9 cellular contexts compared by ENCODE assay signal in the genomic region with DNA sequence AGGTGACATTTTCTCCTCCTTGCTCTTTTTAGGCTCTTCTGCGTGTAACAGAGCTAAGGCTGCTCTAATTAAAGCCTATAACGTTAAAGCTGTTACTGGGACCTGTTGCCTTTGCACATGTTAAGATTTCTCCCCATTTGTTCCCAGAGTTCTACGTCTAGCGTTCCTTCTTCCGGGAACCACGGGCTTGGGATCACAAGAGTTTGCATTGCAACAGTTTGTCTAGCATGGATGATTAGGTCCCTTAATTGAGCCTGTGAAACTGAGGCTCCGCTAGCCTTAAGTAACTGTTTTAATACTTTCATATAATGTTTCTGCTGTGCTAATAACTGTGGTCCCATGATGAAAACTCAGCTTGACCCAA. TPM values are rescaled to one million over a fixed set of nuclear protein-coding genes. Genes with fewer than 3 reads are reported as not detected.
DNase-seq lines count a peak whose midpoint lies in the region; ATAC-seq and TF ChIP-seq lines count a peak whose summit lies in the region.
"Had no signal": no experiment of that assay in that cellular context is flagged by ENCODE, and none has a peak within 500 bp of the region (broad histone marks: within the 10 kb centered on the region; RNA-seq: fewer than 3 reads in every experiment).

No MANE protein-coding gene starts in this region.

- intact Hi-C loops in CD4-positive, alpha-beta memory T cell (cut with micrococcal nuclease), result loop anchor here (1.0 to 10.0 kb wide), 5 partner anchors 28 to 407 kb away; a partner anchor contains a TSS
- intact Hi-C loops in esophagus squamous epithelium (cut with DNase I), result no loop called here

- POLR2A ChIA-PET in CD4-positive, alpha-beta memory T cell (lab: Charles Lee; ENCODE audit: partially characterized antibody), result interaction anchor here (0.7 to 6.2 kb wide), 35 partner anchors 10 to 913 kb away, joined by 3 to 73 read pairs (median 4); a partner anchor contains a TSS

- peaks cover 36 to 63% (median 52%) of the 10 kb centered on the region in 4 donors for H3K4me1 Mint-ChIP-seq in CD4-positive, alpha-beta memory T cell

- peak overlapping the region; percentile 94 to 99 (median 96) for H3K4me3 Mint-ChIP-seq in CD4-positive, alpha-beta memory T cell

- no peak for TF ChIP-seq POLR2A in esophagus squamous epithelium (IDR thresholded peaks at IDR 0.05)

- CTCF ChIA-PET in CD4-positive, alpha-beta memory T cell (lab: Charles Lee; ENCODE audit: partially characterized antibody), result interaction anchor here (1.3 to 7.4 kb wide), 5 partner anchors 26 to 241 kb away, joined by 3 to 82 read pairs (median 12); no protein-coding TSS in a partner anchor

- peak overlapping the region; percentile 81 to 99 (median 96) for H3K27ac Mint-ChIP-seq in CD4-positive, alpha-beta memory T cell

- peaks cover 6 to 19% of the 10 kb centered on the region in 2 donors for H3K36me3 Mint-ChIP-seq in CD4-positive, alpha-beta memory T cell

- no peaks in the 10 kb centered on the region for H3K79me2 ChIP-seq in OCI-LY3 (ENCODE audit: low read length)

- H2AFZ ChIP-seq in OCI-LY3 (ENCODE audit: low read depth, low read length), result peak overlapping the region; percentile 97

- peak overlapping the region; percentile 72 for H3K27ac ChIP-seq in CD4-positive, alpha-beta memory T cell (ENCODE audit: low read depth, low read length)
- H3K27ac ChIP-seq in OCI-LY3 (ENCODE audit: low read length) (no peak overlapping the region), esophagus squamous epithelium (peak overlapping the region in 3 of 4 donors; percentile 0 to 63 (median 55)), neutrophil (peak overlapping the region; percentile 91)

- WGBS in esophagus squamous epithelium, 2 donors, result 23 to 24% methylated on average over 7 of the region's 7 CpGs

- no peak for DNase-seq in CD4-positive, alpha-beta memory T cell
- DNase-seq in esophagus squamous epithelium (lab: John Stamatoyannopoulos, UW) (no peak), GDM1 (lab: John Stamatoyannopoulos, UW) (no peak), C1 segment of cervical spinal cord (lab: John Stamatoyannopoulos, UW) (no peak), GOT3 (lab: John Stamatoyannopoulos, UW) (no peak)

- no peak for ATAC-seq in GM21619 (IDR thresholded peaks at IDR 0.05; ENCODE audit: unreplicated experiment)

- peak overlapping the region; percentile 67 for H3K4me2 ChIP-seq in OCI-LY3 (ENCODE audit: low read length)

- H3K9me3 Mint-ChIP-seq in CD4-positive, alpha-beta memory T cell, result no peaks in the 10 kb centered on the region

- H3K9ac ChIP-seq in OCI-LY3 (ENCODE audit: low read length), result peak overlapping the region; percentile 46; the same call in 1 of the 2 replicates

- TF ChIP-seq CTCF in OCI-LY3 (IDR thresholded peaks at IDR 0.05; ENCODE audit: low read depth, low read length), result no peak
- TF ChIP-seq CTCF in esophagus squamous epithelium (IDR thresholded peaks at IDR 0.05), result no peak
- TF ChIP-seq CTCF in neutrophil (IDR thresholded peaks at IDR 0.05), result no peak

- no peaks in the 10 kb centered on the region for H4K20me1 ChIP-seq in OCI-LY3 (ENCODE audit: insufficient read depth, low read length)

- no peaks in the 10 kb centered on the region for H3K27me3 ChIP-seq in CD4-positive, alpha-beta memory T cell (ENCODE audit: insufficient read depth, low read length)
- peaks cover 23% of the 10 kb centered on the region for H3K27me3 ChIP-seq in OCI-LY3 (ENCODE audit: low read depth, low read length)
- H3K27me3 ChIP-seq in esophagus squamous epithelium, result peaks cover 0 to 19% (median 0%) of the 10 kb centered on the region in 4 donors
- no peaks in the 10 kb centered on the region for H3K27me3 ChIP-seq in neutrophil

- no peaks in the 10 kb centered on the region for H3K27me3 Mint-ChIP-seq in CD4-positive, alpha-beta memory T cell

- H3K4me3 ChIP-seq in CD4-positive, alpha-beta memory T cell (ENCODE audit: low read length in 2 of 2), result peak overlapping the region; percentile 49 to 95
- H3K4me3 ChIP-seq in OCI-LY3 (ENCODE audit: low read length) (peak overlapping the region; percentile 77), esophagus squamous epithelium (peak overlapping the region; percentile 9 to 50 (median 45)), neutrophil (ENCODE audit: low read depth in 1 of 2, low read length in 1 of 2) (peak overlapping the region; percentile 66 to 68)

- H3K36me3 ChIP-seq in CD4-positive, alpha-beta memory T cell (ENCODE audit: insufficient read depth, low read length), result no peaks in the 10 kb centered on the region
- H3K36me3 ChIP-seq in OCI-LY3 (replicated peaks; ENCODE audit: low read depth, low read length), result no peaks in the 10 kb centered on the region
- no peaks in the 10 kb centered on the region for H3K36me3 ChIP-seq in esophagus squamous epithelium
- no peaks in the 10 kb centered on the region for H3K36me3 ChIP-seq in neutrophil

- peaks cover 60% of the 10 kb centered on the region for H3K4me1 ChIP-seq in CD4-positive, alpha-beta memory T cell (ENCODE audit: insufficient read depth, low read length)
- H3K4me1 ChIP-seq in OCI-LY3 (ENCODE audit: low read length) (peaks cover 25% of the 10 kb centered on the region), esophagus squamous epithelium (peaks cover 0 to 23% (median 8%) of the 10 kb centered on the region in 3 donors), neutrophil (ENCODE audit: control insufficient read depth in 1 of 2, insufficient read depth in 1 of 2, low read depth in 1 of 2, low read length in 1 of 2) (peaks cover 66 to 80% of the 10 kb centered on the region in 2 experiments)

- H3K9me3 ChIP-seq in CD4-positive, alpha-beta memory T cell (ENCODE audit: control insufficient read depth in 1 of 2, low read length in 2 of 2), result no peaks in the 10 kb centered on the region
- no peaks in the 10 kb centered on the region for H3K9me3 ChIP-seq in OCI-LY3 (ENCODE audit: insufficient read depth, low read length)
- no peaks in the 10 kb centered on the region for H3K9me3 ChIP-seq in esophagus squamous epithelium
- no peaks in the 10 kb centered on the region for H3K9me3 ChIP-seq in neutrophil

RNA-seq across cellular contexts. Expression of a gene that starts 16.7 kb away (rescaled TPM):
- total RNA-seq in CD4-positive, alpha-beta memory T cell, result 10 to 100 TPM; 40.5 to 42.3 TPM
- polyA plus RNA-seq in CD4-positive, alpha-beta memory T cell, result 1 to 10 TPM; 5.3 to 7.7 TPM
- 100 to 1,000 TPM in 1 of 4 donors, 10 to 100 TPM in 1, 1 to 10 TPM in 2; 2.7 to 121 (median 23.2) TPM for total RNA-seq in esophagus squamous epithelium
- total RNA-seq: myocyte had no signal

RNA-seq across cellular contexts. Expression of a gene that starts 28.1 kb away (rescaled TPM):
- 10 to 100 TPM; 18.2 to 19.6 TPM for total RNA-seq in CD4-positive, alpha-beta memory T cell
- 10 to 100 TPM; 44.9 to 57.5 TPM for polyA plus RNA-seq in CD4-positive, alpha-beta memory T cell
- 10 to 100 TPM; 15.0 to 36.9 (median 26.2) TPM for total RNA-seq in esophagus squamous epithelium
